Comparison of ENCODE assay signal across 8 cellular contexts in the genomic region with DNA sequence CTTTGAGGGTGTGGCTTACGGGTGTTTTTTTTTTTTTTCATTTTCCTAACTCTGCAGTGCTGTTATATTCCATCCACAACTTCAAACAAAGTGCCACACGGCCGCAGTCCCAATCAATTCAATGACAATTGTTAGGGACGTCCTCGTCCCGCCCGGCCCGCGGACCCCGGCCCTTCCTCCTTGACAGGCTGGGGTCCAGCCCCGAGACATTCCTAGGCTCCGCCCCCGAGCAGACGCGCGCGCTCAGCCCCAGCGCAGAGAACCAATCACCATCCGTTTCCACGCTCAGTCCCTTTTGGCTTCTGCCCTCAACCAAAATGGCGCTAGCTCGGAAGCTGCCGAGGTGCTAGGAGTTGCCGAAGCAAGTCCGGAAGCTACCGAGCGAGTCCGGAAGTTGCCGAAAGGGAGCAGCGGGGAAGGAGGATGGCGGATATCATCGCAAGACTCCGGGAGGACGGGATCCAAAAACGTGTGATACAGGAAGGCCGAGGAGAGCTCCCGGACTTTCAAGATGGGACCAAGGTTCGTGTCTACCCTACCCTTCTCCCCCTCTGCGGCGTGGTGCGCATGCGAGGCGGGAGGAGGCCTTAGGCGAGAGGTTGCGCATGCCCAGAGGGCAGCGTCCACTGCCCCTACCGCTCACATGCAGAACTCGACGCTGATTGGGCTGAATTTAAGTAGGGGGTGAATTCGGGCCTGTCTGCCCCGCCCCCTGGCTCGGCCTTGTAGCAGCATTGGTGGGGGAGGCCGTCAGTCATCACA. TPM values are rescaled to one million over a fixed set of nuclear protein-coding genes. Genes with fewer than 3 reads are reported as not detected.
DNase-seq lines count a peak whose midpoint lies in the region; TF ChIP-seq lines count a peak whose summit lies in the region.

Gene AIP (plus strand): TSS at position 291 of the 762 bp plus-strand sequence. CDS start 133 bp downstream, at position 424.

- no peak within 1 kb of the TSS for H3K4ac ChIP-seq in neuronal stem cell (ENCODE audit: low read length)

- peak within 1 kb of the TSS; percentile 60 for H2BK15ac ChIP-seq in neuronal stem cell (ENCODE audit: low read length)

- peak; percentile 89 for DNase-seq in GM04503 (ENCODE audit: low read depth)
- peak; percentile 98 for DNase-seq in HEK293T (ENCODE audit: extremely low spot score)
- DNase-seq in MV-4-11 (lab: John Stamatoyannopoulos, UW): peak; percentile 99
- peak; percentile 97 for DNase-seq in SK-MEL-5 (ENCODE audit: low read depth, low spot score)
- peak; percentile 98 for DNase-seq in activated naive CD4-positive, alpha-beta T cell treated with Interleukin-2 at 50 U/mL for 16 hours
- DNase-seq in foreskin melanocyte: peak; percentile 98
- DNase-seq in neuronal stem cell (ENCODE audit: low spot score): peak; percentile 98

- peak within 1 kb of the TSS; percentile 86 for H2AFZ ChIP-seq in neuronal stem cell (ENCODE audit: low read length)

- H3K9ac ChIP-seq in neuronal stem cell (ENCODE audit: low read depth, low read length, poor library complexity): peak within 1 kb of the TSS; percentile 96

- peak within 1 kb of the TSS; percentile 98 for H3K18ac ChIP-seq in neuronal stem cell (ENCODE audit: low read length)

- H3K14ac ChIP-seq in neuronal stem cell (ENCODE audit: low read length): peak within 1 kb of the TSS; percentile 25

- peak within 1 kb of the TSS; percentile 82 for H3K27ac ChIP-seq in neuronal stem cell (replicated peaks; ENCODE audit: low read length)

- peaks cover 0 to 3% of the 10 kb centered on the region in 2 donors for H3K9me3 ChIP-seq in neuronal stem cell (replicated peaks in 1 of 2; ENCODE audit: control insufficient read depth in 2 of 2, insufficient read depth in 1 of 2, low read depth in 1 of 2, low read length in 2 of 2)

- H3K4me3 ChIP-seq in neuronal stem cell (ENCODE audit: low read length in 2 of 2): peak within 1 kb of the TSS; percentile 57 to 89

- H3K36me3 ChIP-seq in neuronal stem cell (replicated peaks in 1 of 2; ENCODE audit: control insufficient read depth in 2 of 2, insufficient read depth in 2 of 2, low read length in 2 of 2): peaks cover 0 to 16% of the 10 kb centered on the region in 2 donors

- H2BK12ac ChIP-seq in neuronal stem cell (ENCODE audit: low read length): no peak within 1 kb of the TSS

- peaks cover 4 to 7% of the 10 kb centered on the region in 2 donors for H3K4me1 ChIP-seq in neuronal stem cell (ENCODE audit: control insufficient read depth in 2 of 2, insufficient read depth in 1 of 2, low read depth in 1 of 2, low read length in 2 of 2)

- peaks cover 7% of the 10 kb centered on the region for H3K79me1 ChIP-seq in neuronal stem cell (ENCODE audit: low read depth, low read length)

- H4K8ac ChIP-seq in neuronal stem cell (ENCODE audit: low read depth, low read length): peak within 1 kb of the TSS; percentile 19

- peak within 1 kb of the TSS; percentile 72 for H3K4me2 ChIP-seq in neuronal stem cell (ENCODE audit: insufficient read depth, low read length, poor library complexity, severe bottlenecking)

- no peak for TF ChIP-seq CTCF in subcutaneous adipose tissue (IDR thresholded peaks at IDR 0.05; ENCODE audit: low read depth)

- WGBS in neuronal stem cell (ENCODE audit: extremely low coverage in 2 of 2, insufficient read length in 2 of 2, insufficient replicate concordance in 1 of 2), 2 donors: no CpG with 5 or more reads among the region's 53 CpGs

- no peak within 1 kb of the TSS for H4K91ac ChIP-seq in neuronal stem cell (ENCODE audit: low read depth, low read length, poor library complexity)

- CTCF ChIA-PET in HEK293T (lab: Yijun Ruan, JAX): interaction anchor here (0.6 to 0.7 kb wide), 2 partner anchors 12 to 90 kb away, joined by 3 to 4 read pairs; no protein-coding TSS in a partner anchor

- H3K27me3 ChIP-seq in neuronal stem cell (ENCODE audit: control insufficient read depth in 3 of 3, insufficient read depth in 3 of 3, low read depth in 1 of 3, low read length in 3 of 3): no peaks in the 10 kb centered on the region

- peak within 1 kb of the TSS; percentile 76 for H3K23ac ChIP-seq in neuronal stem cell (ENCODE audit: low read depth, low read length, poor library complexity)

- POLR2A ChIA-PET in HEK293T (lab: Yijun Ruan, JAX): interaction anchor here (0.6 to 1.6 kb wide), 14 partner anchors 9 to 129 kb away, joined by 3 to 10 read pairs (median 4); partner anchors contain the start of genes PPP1CA, RAD9A and TMEM134

- H2BK5ac ChIP-seq in neuronal stem cell (ENCODE audit: low read length): peak within 1 kb of the TSS; percentile 49

- H2BK120ac ChIP-seq in neuronal stem cell (ENCODE audit: low read depth, low read length): no peak within 1 kb of the TSS

- in situ Hi-C loops in SK-MEL-5 (cut with HindIII; ENCODE audit: low pct_unique_long_range_greater_than_20kb, low sequenced_read_pairs): no loop called here

- peak within 1 kb of the TSS; percentile 83 for H2AK5ac ChIP-seq in neuronal stem cell (ENCODE audit: low read depth, low read length)

TF ChIP-seq in HEK293T, 16 proteins besides CTCF, POLR2A, EP300 and RAD21:
- TF ChIP-seq L3MBTL2 (conservative IDR thresholded peaks at IDR 0.05): peak; percentile 100
- no peak for TF ChIP-seq SUZ12 (IDR thresholded peaks at IDR 0.05)
- TF ChIP-seq FOXM1 (IDR thresholded peaks at IDR 0.05; ENCODE audit: borderline replicate concordance): no peak
- TF ChIP-seq ELF4 (IDR thresholded peaks at IDR 0.05): peak; percentile 52; the same call in 1 of the 2 replicates
- TF ChIP-seq SP1 (IDR thresholded peaks at IDR 0.05): no peak
- TF ChIP-seq BHLHE40 (IDR thresholded peaks at IDR 0.05; ENCODE audit: borderline replicate concordance): no peak
- peak; percentile 98 for TF ChIP-seq PKNOX1 (IDR thresholded peaks at IDR 0.05)
- TF ChIP-seq HDGF (IDR thresholded peaks at IDR 0.05; ENCODE audit: borderline replicate concordance): no peak
- no peak for TF ChIP-seq TARDBP (IDR thresholded peaks at IDR 0.05)
- TF ChIP-seq LEF1 (IDR thresholded peaks at IDR 0.05; ENCODE audit: borderline replicate concordance): no peak
- TF ChIP-seq CTBP1 (IDR thresholded peaks at IDR 0.05; ENCODE audit: borderline replicate concordance): no peak
- peak; percentile 87 for TF ChIP-seq ZNF384 (IDR thresholded peaks at IDR 0.05)

RNA-seq across cellular contexts. Expression of gene AIP, which starts in this region (rescaled TPM):
- total RNA-seq in SK-MEL-5 (2014; rRNA removed; shearing (Covaris generic)): 42.5 and 48.0 TPM in 2 replicates
- polyA plus RNA-seq in SK-MEL-5 (2015; cell fraction: cytosol; rRNA removed): 41.7 and 49.5 TPM in 2 replicates
- 15.1 and 35.7 TPM in 2 replicates for polyA plus RNA-seq in SK-MEL-5 (2015; cell fraction: nucleus; rRNA removed)
- polyA plus RNA-seq in neuronal stem cell (2013, experiment 1 of 2): 39.8 TPM
- polyA plus RNA-seq in neuronal stem cell (2013, experiment 2 of 2): 38.5 TPM
- 10 to 100 TPM; 48.6 to 77.3 (median 64.9) TPM for total RNA-seq in subcutaneous adipose tissue

Comparison
In these comparisons a context has a peak if more than half of its experiments do, and no peak if none do; other contexts are left out.
1. Peak in every context shown above with its lines: DNase-seq, H3K4me3 ChIP-seq and H3K27ac ChIP-seq.